Comparison of ENCODE assay signal across 1 cellular context in genomic region chr22:42022162-42022847, GRCh38.
TF ChIP-seq lines count a peak whose summit lies in the region.

No MANE protein-coding gene starts in this region.

TF ChIP-seq in GM12878, 131 proteins besides CTCF, POLR2A, EP300 and RAD21:
- no peak for TF ChIP-seq SIX5 (IDR thresholded peaks at IDR 0.05; ENCODE audit: low read depth, low read length, severe bottlenecking)
- TF ChIP-seq KAT2A (conservative IDR thresholded peaks at IDR 0.05; ENCODE audit: control insufficient read depth, low read depth, low read length), result no peak
- TF ChIP-seq ATF7 (IDR thresholded peaks at IDR 0.05; ENCODE audit: low read depth), result no peak
- no peak for TF ChIP-seq RBBP5 (conservative IDR thresholded peaks at IDR 0.05)
- TF ChIP-seq MTA2 (IDR thresholded peaks at IDR 0.05; ENCODE audit: low read depth), result no peak
- TF ChIP-seq CREB1 (IDR thresholded peaks at IDR 0.05; ENCODE audit: low read depth), result no peak
- no peak for TF ChIP-seq SUZ12 (IDR thresholded peaks at IDR 0.05; ENCODE audit: unreplicated experiment)
- no peak for TF ChIP-seq GABPA (IDR thresholded peaks at IDR 0.05; ENCODE audit: low read depth)
- no peak for TF ChIP-seq TARDBP (IDR thresholded peaks at IDR 0.05; ENCODE audit: borderline replicate concordance)
- no peak for TF ChIP-seq ZNF622 (IDR thresholded peaks at IDR 0.05)
- TF ChIP-seq SMARCA5 (IDR thresholded peaks at IDR 0.05), result no peak
- TF ChIP-seq MXI1 (IDR thresholded peaks at IDR 0.05; ENCODE audit: low read depth, low read length), result no peak
- TF ChIP-seq RUNX3 (IDR thresholded peaks at IDR 0.05; ENCODE audit: low read length), result peak; percentile 30; the same call in 1 of the 2 replicates
- 0 out of 2 replicates have a peak, but pooled peaks have one; percentile 11 for TF ChIP-seq IRF4 (IDR thresholded peaks at IDR 0.05; ENCODE audit: low read depth, low read length)
- TF ChIP-seq ZBTB4 (CRISPR knock-in tag; IDR thresholded peaks at IDR 0.05), result no peak
- TF ChIP-seq IKZF2 (IDR thresholded peaks at IDR 0.05), result peak; percentile 54 to 69
- TF ChIP-seq RFX5 (IDR thresholded peaks at IDR 0.05; ENCODE audit: low read depth, low read length), result no peak
- TF ChIP-seq CBX3 (IDR thresholded peaks at IDR 0.05; ENCODE audit: borderline replicate concordance, low read depth), result no peak
- TF ChIP-seq BACH1 (IDR thresholded peaks at IDR 0.05; ENCODE audit: borderline replicate concordance), result no peak
- TF ChIP-seq NKRF (conservative IDR thresholded peaks at IDR 0.05), result no peak
- no peak for TF ChIP-seq CHD1 (IDR thresholded peaks at IDR 0.05; ENCODE audit: low read depth, low read length)
- no peak for TF ChIP-seq RELB (IDR thresholded peaks at IDR 0.05; ENCODE audit: low read depth)
- no peak for TF ChIP-seq GATAD2B (conservative IDR thresholded peaks at IDR 0.05; ENCODE audit: low read depth)
- TF ChIP-seq SPI1 (IDR thresholded peaks at IDR 0.05; ENCODE audit: borderline replicate concordance, insufficient read depth, low read depth, low read length), result peak; percentile 91
- no peak for TF ChIP-seq EGR1 (IDR thresholded peaks at IDR 0.05; ENCODE audit: borderline replicate concordance in 1 of 2, low read depth in 2 of 2, low read length in 2 of 2)
- no peak for TF ChIP-seq E4F1 (IDR thresholded peaks at IDR 0.05; ENCODE audit: borderline replicate concordance, partially characterized antibody)
- TF ChIP-seq MTA3 (IDR thresholded peaks at IDR 0.05; ENCODE audit: borderline replicate concordance, low read length), result no peak
- TF ChIP-seq HSF1 (IDR thresholded peaks at IDR 0.05; ENCODE audit: low read depth, low read length), result no peak
- TF ChIP-seq IRF3 (IDR thresholded peaks at IDR 0.05), result no peak
- TF ChIP-seq ATF3 (IDR thresholded peaks at IDR 0.05; ENCODE audit: borderline replicate concordance, extremely low read depth, low read depth, low read length), result no peak
- no peak for TF ChIP-seq PRDM15 (CRISPR knock-in tag; IDR thresholded peaks at IDR 0.05)
- TF ChIP-seq ZNF217 (IDR thresholded peaks at IDR 0.05), result no peak
- TF ChIP-seq RCOR1 (conservative IDR thresholded peaks at IDR 0.05; ENCODE audit: low read depth, low read length), result no peak
- no peak for TF ChIP-seq TCF12 (IDR thresholded peaks at IDR 0.05; ENCODE audit: low read depth, low read length)
- TF ChIP-seq NFXL1 (IDR thresholded peaks at IDR 0.05; ENCODE audit: borderline replicate concordance), result no peak
- peak; percentile 51 for TF ChIP-seq IKZF1 (conservative IDR thresholded peaks at IDR 0.05)
- TF ChIP-seq MEF2B (IDR thresholded peaks at IDR 0.05; ENCODE audit: partially characterized antibody, poor library complexity, severe bottlenecking), result no peak
- no peak for TF ChIP-seq USF1 (IDR thresholded peaks at IDR 0.05; ENCODE audit: borderline replicate concordance, extremely low read length, insufficient read depth, low read depth, low read length)
- TF ChIP-seq ETV6 (conservative IDR thresholded peaks at IDR 0.05 in 1 of 2, IDR thresholded peaks at IDR 0.05 in 1 of 2; ENCODE audit: borderline replicate concordance in 1 of 2, low read depth in 1 of 2), result 0 out of 4 replicates have a peak, but pooled peaks of 1 of the 2 experiments have one; percentile 27
- TF ChIP-seq BMI1 (IDR thresholded peaks at IDR 0.05; ENCODE audit: borderline replicate concordance), result no peak
- no peak for TF ChIP-seq BCL11A (IDR thresholded peaks at IDR 0.05; ENCODE audit: low read depth, low read length)
- peak; percentile 63; the same call in 1 of the 2 replicates for TF ChIP-seq EED (IDR thresholded peaks at IDR 0.05; ENCODE audit: low read depth)
TF ChIP-seq in GM12878: peak in this region for 7.
